24 cellular contexts compared by ENCODE assay signal in genomic region chr7:48438196-48438595, GRCh38.
DNase-seq lines count a peak whose midpoint lies in the region; FAIRE-seq and TF ChIP-seq lines count a peak whose summit lies in the region.
"Had no signal": no experiment of that assay in that cellular context is flagged by ENCODE, and none has a peak within 500 bp of the region (broad histone marks: within the 10 kb centered on the region; RNA-seq: fewer than 3 reads in every experiment).

No MANE protein-coding gene starts in this region.

- H3K4me1 ChIP-seq in mesenchymal stem cell (ENCODE audit: control insufficient read depth, insufficient read depth, low read depth, low read length) = no peaks in the 10 kb centered on the region
- H3K4me1 ChIP-seq: BLaER1 treated with 17β-estradiol and CSF1 and Interleukin-3, amounts not matched to agents 10 nM and 100 nM; Caco-2; Peyer's patch; SJSA1 had no signal

- DNase-seq in DMS53 (lab: John Stamatoyannopoulos, UW) (peak; percentile 76), DMS53 treated with DMSO at 0.1 percent for 48 hours (lab: John Stamatoyannopoulos, UW; ENCODE audit: unreplicated experiment) (no peak), RPMI7951 (ENCODE audit: low read depth) (peak; percentile 24), mesenchymal stem cell (peak; percentile 57), renal cortical epithelial cell (ENCODE audit: low read depth) (peak; percentile 16), NCI-H524 treated with DMSO at 0.1 percent for 48 hours (lab: John Stamatoyannopoulos, UW) (no peak), cerebellar cortex (ENCODE audit: low spot score) (no peak), H54 (ENCODE audit: insufficient read length, low spot score) (no peak)
- DNase-seq: 8988T; Caco-2; CD4-positive, alpha-beta memory T cell; EL; GF-D8; H9; HFFc6; MG63; NCI-H1417; NCI-H1694 treated with DMSO at 0.1 percent for 48 hours; NCI-H2081 treated with DMSO at 0.1 percent for 48 hours; NCI-H446; NCI-H526 treated with DMSO at 0.1 percent for 48 hours; Peyer's patch had no signal

- no peak overlapping the region for H4K91ac ChIP-seq in mesenchymal stem cell (ENCODE audit: low read length)

- no peak overlapping the region for H3K23ac ChIP-seq in mesenchymal stem cell (ENCODE audit: low read length in 2 of 2)

- no peak overlapping the region for H2BK12ac ChIP-seq in mesenchymal stem cell (ENCODE audit: low read length in 2 of 2)

- H3K36me3 ChIP-seq in mesenchymal stem cell (ENCODE audit: control insufficient read depth in 1 of 2, insufficient read depth in 2 of 2, low read depth in 1 of 2, low read length in 2 of 2) = no peaks in the 10 kb centered on the region
- H3K36me3 ChIP-seq: BLaER1 treated with 17β-estradiol and CSF1 and Interleukin-3, amounts not matched to agents 10 nM and 100 nM; MG63; Peyer's patch; SJSA1 had no signal

- no peak overlapping the region for H3K18ac ChIP-seq in mesenchymal stem cell (ENCODE audit: low read depth in 1 of 2, low read length in 2 of 2)

- H2AK5ac ChIP-seq in mesenchymal stem cell (ENCODE audit: low read length, severe bottlenecking) = no peak overlapping the region

- no peaks in the 10 kb centered on the region for H3K9me3 ChIP-seq in mesenchymal stem cell (ENCODE audit: control insufficient read depth, low read length)
- H3K9me3 ChIP-seq: MG63, Peyer's patch, SJSA1 had no signal

- no peak overlapping the region for H2BK5ac ChIP-seq in mesenchymal stem cell (ENCODE audit: low read depth, low read length, poor library complexity, severe bottlenecking)

- no peak overlapping the region for H4K8ac ChIP-seq in mesenchymal stem cell (ENCODE audit: low read length)

- no peak for TF ChIP-seq POLR2A in H54 (IDR thresholded peaks at IDR 0.05; ENCODE audit: low read depth, low read length)

- 33% methylated on average over 1 of the region's 1 CpG for WGBS in mesenchymal stem cell

- H3K27me3 ChIP-seq in mesenchymal stem cell (ENCODE audit: control insufficient read depth in 1 of 2, insufficient read depth in 1 of 2, low read length in 2 of 2) = no peaks in the 10 kb centered on the region
- H3K27me3 ChIP-seq: BLaER1 treated with 17β-estradiol and CSF1 and Interleukin-3, amounts not matched to agents 10 nM and 100 nM; MG63; Peyer's patch; SJSA1 had no signal

- no peak overlapping the region for H2BK120ac ChIP-seq in mesenchymal stem cell (ENCODE audit: low read depth, low read length)

- no peak overlapping the region for H3K27ac ChIP-seq in mesenchymal stem cell (ENCODE audit: low read length, poor library complexity, severe bottlenecking)
- H3K27ac ChIP-seq: BLaER1 treated with 17β-estradiol and CSF1 and Interleukin-3, amounts not matched to agents 10 nM and 100 nM; Peyer's patch; SJSA1 had no signal

- H3K4me3 ChIP-seq in mesenchymal stem cell (ENCODE audit: insufficient read depth in 1 of 2, low read depth in 1 of 2, low read length in 2 of 2) = no peak overlapping the region
- H3K4me3 ChIP-seq: BLaER1 treated with 17β-estradiol and CSF1 and Interleukin-3, amounts not matched to agents 10 nM and 100 nM; MG63; Peyer's patch; SJSA1 had no signal

- H3K9ac ChIP-seq in mesenchymal stem cell (ENCODE audit: low read length) = no peak overlapping the region
- H3K9ac ChIP-seq: BLaER1 treated with 17β-estradiol and CSF1 and Interleukin-3, amounts not matched to agents 10 nM and 100 nM had no signal

- no peak overlapping the region for H3K14ac ChIP-seq in mesenchymal stem cell (ENCODE audit: low read length in 2 of 2)

- no peak overlapping the region for H3K4ac ChIP-seq in mesenchymal stem cell (ENCODE audit: low read depth in 1 of 2, low read length in 2 of 2)

- FAIRE-seq in H54 (lab: Jason Lieb, UNC) = no peak

- H3K4me2 ChIP-seq in mesenchymal stem cell (ENCODE audit: low read length, poor library complexity, severe bottlenecking) = no peak overlapping the region
- H3K4me2 ChIP-seq: BLaER1 treated with 17β-estradiol and CSF1 and Interleukin-3, amounts not matched to agents 10 nM and 100 nM had no signal

- H3K79me1 ChIP-seq in mesenchymal stem cell (replicated peaks; ENCODE audit: low read length, poor library complexity, severe bottlenecking) = no peaks in the 10 kb centered on the region

- no peak overlapping the region for H2AFZ ChIP-seq in mesenchymal stem cell (ENCODE audit: low read depth, low read length)

- H2BK15ac ChIP-seq in mesenchymal stem cell (ENCODE audit: low read depth, poor library complexity, severe bottlenecking) = no peak overlapping the region

Comparison
In these comparisons a context has a peak if more than half of its experiments do, and no peak if none do; other contexts are left out.
1. DNase-seq: peak in DMS53 (single experiment), RPMI7951 (single experiment), mesenchymal stem cell (single experiment) and renal cortical epithelial cell (single experiment); none in DMS53 treated with DMSO at 0.1 percent for 48 hours (single experiment), NCI-H524 treated with DMSO at 0.1 percent for 48 hours (single experiment), cerebellar cortex (single experiment) and H54 (single experiment).